ENCODE assay signal across 13 cellular contexts in genomic region chr12:120394483-120395367, GRCh38. TPM values are rescaled to one million over a fixed set of nuclear protein-coding genes. Genes with fewer than 3 reads are reported as not detected.
DNase-seq lines count a peak whose midpoint lies in the region; ATAC-seq and TF ChIP-seq lines count a peak whose summit lies in the region.
"Had no signal": no experiment of that assay in that cellular context is flagged by ENCODE, and none has a peak within 500 bp of the region (broad histone marks: within the 10 kb centered on the region; RNA-seq: fewer than 3 reads in every experiment).

No MANE protein-coding gene starts in this region.

- TF ChIP-seq CTCF in OCI-LY3 (IDR thresholded peaks at IDR 0.05; ENCODE audit: low read depth, low read length) (no peak), smooth muscle cell (IDR thresholded peaks at IDR 0.05; ENCODE audit: borderline replicate concordance, insufficient read depth, poor library complexity, severe bottlenecking) (no peak)

- DNase-seq in NCI-H1105 (lab: John Stamatoyannopoulos, UW) (peak; percentile 24), iPS DF 4.7 (ENCODE audit: extremely low read depth, low spot score) (peak; percentile 86), smooth muscle cell (lab: John Stamatoyannopoulos, UW; ENCODE audit: unreplicated experiment) (no peak), midbrain (lab: John Stamatoyannopoulos, UW) (no peak)
- no peak for DNase-seq in central memory CD4-positive, alpha-beta T cell
- DNase-seq: activated T-cell treated with anti-CD3 and anti-CD28 coated beads, Interleukin-2, amount 50 U/mL, for 1 hour; dorsolateral prefrontal cortex; mesenchymal stem cell; SJCRH30; stimulated activated CD4-positive, alpha-beta T cell treated with anti-CD3 and anti-CD28 coated beads, Interleukin-1b, Interleukin-23, amount 100 ng/mL, for 48 hours had no signal

- H2AFZ ChIP-seq in OCI-LY3 (ENCODE audit: low read depth, low read length): 0 out of 2 replicates have a peak overlapping the region, but pooled peaks have one; percentile 13
- H2AFZ ChIP-seq in smooth muscle cell (ENCODE audit: low read depth): peak overlapping the region; percentile 69

- no peak overlapping the region for H3K4me3 ChIP-seq in OCI-LY3 (ENCODE audit: low read length)
- H3K4me3 ChIP-seq in smooth muscle cell: no peak overlapping the region
- H3K4me3 ChIP-seq: SJCRH30 had no signal

- H3K4me2 ChIP-seq in OCI-LY3 (ENCODE audit: low read length) (no peak overlapping the region), smooth muscle cell (no peak overlapping the region)

- H3K9ac ChIP-seq in OCI-LY3 (ENCODE audit: low read length): no peak overlapping the region
- no peak overlapping the region for H3K9ac ChIP-seq in smooth muscle cell (ENCODE audit: low read depth)

- no peaks in the 10 kb centered on the region for H3F3A ChIP-seq in smooth muscle cell (ENCODE audit: low read depth)

- H3K27me3 ChIP-seq in OCI-LY3 (ENCODE audit: low read depth, low read length) (no peaks in the 10 kb centered on the region), smooth muscle cell (ENCODE audit: low read depth) (peaks cover 4% of the 10 kb centered on the region)

- 23% methylated on average over 18 of the region's 18 CpGs for WGBS in smooth muscle cell (ENCODE audit: low lambda C conversion rate)

- H3K27ac ChIP-seq in OCI-LY3 (ENCODE audit: low read length): no peak overlapping the region
- no peak overlapping the region for H3K27ac ChIP-seq in smooth muscle cell (ENCODE audit: low read depth)
- H3K27ac ChIP-seq: dorsolateral prefrontal cortex, HL-60, SJCRH30 had no signal

- H4K20me1 ChIP-seq in OCI-LY3 (ENCODE audit: insufficient read depth, low read length): no peaks in the 10 kb centered on the region
- no peaks in the 10 kb centered on the region for H4K20me1 ChIP-seq in smooth muscle cell (ENCODE audit: low read depth)

- no peaks in the 10 kb centered on the region for H3K79me2 ChIP-seq in OCI-LY3 (ENCODE audit: low read length)
- no peaks in the 10 kb centered on the region for H3K79me2 ChIP-seq in smooth muscle cell (ENCODE audit: low read depth)

- no peak for ATAC-seq in GM19463 (IDR thresholded peaks at IDR 0.05; ENCODE audit: unreplicated experiment)

- H3K4me1 ChIP-seq in OCI-LY3 (ENCODE audit: low read length) (peaks cover 17% of the 10 kb centered on the region), smooth muscle cell (ENCODE audit: low read depth) (peaks cover 27% of the 10 kb centered on the region)
- H3K4me1 ChIP-seq: SJCRH30 had no signal

- no peaks in the 10 kb centered on the region for H3K36me3 ChIP-seq in OCI-LY3 (replicated peaks; ENCODE audit: low read depth, low read length)
- no peaks in the 10 kb centered on the region for H3K36me3 ChIP-seq in smooth muscle cell (ENCODE audit: low read depth)
- H3K36me3 ChIP-seq: SJCRH30 had no signal

- H3K9me3 ChIP-seq in OCI-LY3 (ENCODE audit: insufficient read depth, low read length) (no peaks in the 10 kb centered on the region), smooth muscle cell (replicated peaks; ENCODE audit: low read depth) (no peaks in the 10 kb centered on the region)
- H3K9me3 ChIP-seq: SJCRH30 had no signal

RNA-seq across cellular contexts. Expression of gene MSI1, which starts 25.8 kb away (rescaled TPM):
- 1.2 and 1.3 TPM in 2 replicates for total RNA-seq in smooth muscle cell
- 5.0 and 6.8 TPM in 2 replicates for polyA plus RNA-seq in smooth muscle cell

RNA-seq across cellular contexts. Expression of gene COX6A1, which starts 43.2 kb away (rescaled TPM):
- total RNA-seq in smooth muscle cell: 597 and 788 TPM in 2 replicates
- polyA plus RNA-seq in smooth muscle cell: 949 and 1,088 TPM in 2 replicates

RNA-seq across cellular contexts. Expression of gene TRIAP1, which starts 51.5 kb away (rescaled TPM):
- total RNA-seq in smooth muscle cell: 47.1 and 54.8 TPM in 2 replicates
- 67.0 and 70.6 TPM in 2 replicates for polyA plus RNA-seq in smooth muscle cell

RNA-seq across cellular contexts. Expression of gene GATC, which starts 51.5 kb away (rescaled TPM):
- 13.4 and 22.2 TPM in 2 replicates for total RNA-seq in smooth muscle cell
- polyA plus RNA-seq in smooth muscle cell: 9.8 and 10.3 TPM in 2 replicates

Comparison
In these comparisons a context has a peak if more than half of its experiments do, and no peak if none do; other contexts are left out.
1. DNase-seq: peak in NCI-H1105 (single experiment) and iPS DF 4.7 (single experiment); none in smooth muscle cell (single experiment), midbrain (single experiment) and central memory CD4-positive, alpha-beta T cell (single experiment).